In genomic region chr1:226209307-226210059, GRCh38 we compare ENCODE assay signal across 1 cellular context.
TF ChIP-seq lines count a peak whose summit lies in the region.

No MANE protein-coding gene starts in this region.

TF ChIP-seq in GM23338, 12 proteins besides CTCF, POLR2A, EP300 and RAD21:
- no peak for TF ChIP-seq REST (IDR thresholded peaks at IDR 0.05; ENCODE audit: unreplicated experiment)
- TF ChIP-seq CREB1 (CRISPR knock-in tag; IDR thresholded peaks at IDR 0.05; ENCODE audit: low read depth), result no peak
- TF ChIP-seq ZNF331 (CRISPR knock-in tag; IDR thresholded peaks at IDR 0.05; ENCODE audit: low read depth), result no peak
- TF ChIP-seq EZH2phosphoT487 (IDR thresholded peaks at IDR 0.05; ENCODE audit: unreplicated experiment), result no peak
- TF ChIP-seq ETS1 (IDR thresholded peaks at IDR 0.05), result no peak
- no peak for TF ChIP-seq EZH2 (IDR thresholded peaks at IDR 0.05; ENCODE audit: low read depth, unreplicated experiment)
- TF ChIP-seq ZNF462 (CRISPR knock-in tag; IDR thresholded peaks at IDR 0.05), result no peak
- no peak for TF ChIP-seq STAT1 (IDR thresholded peaks at IDR 0.05; ENCODE audit: unreplicated experiment)
